ENCODE assay signal across 8 cellular contexts in the genomic region with DNA sequence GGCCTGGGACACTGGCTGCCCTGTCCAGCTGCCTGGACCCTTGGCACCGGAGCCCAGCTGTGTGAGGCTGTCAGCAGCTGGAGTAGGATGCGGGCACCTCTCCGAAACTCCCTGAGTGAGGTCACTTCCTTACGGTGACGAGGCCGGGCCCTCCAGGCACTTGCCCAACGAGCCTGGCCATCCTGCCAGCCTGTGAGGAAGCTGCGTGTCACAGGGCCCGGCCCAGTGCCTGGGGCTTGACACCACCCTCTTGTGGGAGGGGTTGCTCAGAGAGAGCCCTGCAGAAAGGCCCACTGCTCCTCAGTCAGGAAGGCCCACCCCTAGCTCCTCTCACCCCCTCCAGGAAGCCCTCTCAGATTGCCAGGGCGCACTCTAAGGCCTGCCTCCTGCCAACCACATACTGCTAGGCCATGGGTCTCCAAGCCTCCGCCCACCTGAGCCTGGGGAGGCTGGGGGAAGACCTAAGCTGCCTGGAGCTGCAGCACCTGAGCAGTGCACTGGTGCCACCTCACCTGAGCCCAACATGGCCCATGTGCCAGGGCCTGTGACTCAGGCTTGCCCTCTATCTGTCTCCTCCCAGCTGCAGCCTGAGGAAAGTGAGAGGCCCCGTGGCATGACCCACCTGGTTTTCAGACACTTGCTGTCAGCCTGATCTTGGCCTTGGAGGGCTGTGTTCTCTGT. TPM values are rescaled to one million over a fixed set of nuclear protein-coding genes. Genes with fewer than 3 reads are reported as not detected.
A peak's percentile ranks its signal among the peaks of the same experiment; 100 is the strongest.
DNase-seq lines count a peak whose midpoint lies in the region; ATAC-seq, FAIRE-seq and TF ChIP-seq lines count a peak whose summit lies in the region.

No MANE protein-coding gene starts in this region.

- TF ChIP-seq EP300 in esophagus muscularis mucosa (IDR thresholded peaks at IDR 0.05) = no peak

- H3K4me3 Mint-ChIP-seq in activated B cell treated with CpG ODN at 0.5 μM for 24 hours = no peak overlapping the region

- CTCF ChIA-PET in activated B cell treated with CpG ODN at 0.5 μM for 24 hours (lab: Charles Lee) = no interaction called here

- H3K9me3 ChIP-seq in esophagus muscularis mucosa = peaks cover 0 to 10% (median 4%) of the 10 kb centered on the region in 4 donors

- TF ChIP-seq CTCF in activated B cell treated with CpG ODN at 0.5 μM for 24 hours (IDR thresholded peaks at IDR 0.05) (no peak), fibroblast of mammary gland (conservative IDR thresholded peaks at IDR 0.05; ENCODE audit: control insufficient read depth, insufficient read depth, low read depth, low read length) (no peak), esophagus muscularis mucosa (IDR thresholded peaks at IDR 0.05) (no peak)

- peaks cover 2% of the 10 kb centered on the region for H3K36me3 Mint-ChIP-seq in activated B cell treated with CpG ODN at 0.5 μM for 24 hours (ENCODE audit: low read depth)

- ATAC-seq in activated B cell treated with CpG ODN at 0.5 μM for 24 hours (ENCODE audit: low read depth) = peak; percentile 16

- peaks cover 8% of the 10 kb centered on the region for H3K9me3 Mint-ChIP-seq in activated B cell treated with CpG ODN at 0.5 μM for 24 hours

- 45% methylated on average over 8 of the region's 12 CpGs for WGBS in esophagus muscularis mucosa

- peaks cover 9% of the 10 kb centered on the region for H3K27me3 Mint-ChIP-seq in activated B cell treated with CpG ODN at 0.5 μM for 24 hours

- TF ChIP-seq POLR2A in esophagus muscularis mucosa (IDR thresholded peaks at IDR 0.05; ENCODE audit: low read depth) = no peak

- peaks cover 20 to 25% (median 23%) of the 10 kb centered on the region in 4 donors for H3K4me1 ChIP-seq in esophagus muscularis mucosa

- H3K4me1 Mint-ChIP-seq in activated B cell treated with CpG ODN at 0.5 μM for 24 hours = peaks cover 10% of the 10 kb centered on the region

- H3K27ac Mint-ChIP-seq in activated B cell treated with CpG ODN at 0.5 μM for 24 hours = no peak overlapping the region

- H3K36me3 ChIP-seq in esophagus muscularis mucosa = no peaks in the 10 kb centered on the region

- H3K4me3 ChIP-seq in fibroblast of mammary gland (ENCODE audit: control insufficient read depth, low read depth, low read length) (no peak overlapping the region), esophagus muscularis mucosa (no peak overlapping the region)

- H3K27ac ChIP-seq in esophagus muscularis mucosa (replicated peaks in 1 of 4) = no peak overlapping the region

- DNase-seq in COLO668 (lab: John Stamatoyannopoulos, UW; ENCODE audit: unreplicated experiment) (peak; percentile 41), HTR-8/SVneo (ENCODE audit: insufficient read length, low spot score) (peak; percentile 59), activated B cell treated with CpG ODN at 0.5 μM for 24 hours (no peak), fibroblast of mammary gland (ENCODE audit: low read depth) (peak; percentile 86), posterior vena cava (ENCODE audit: low spot score) (peak; percentile 96), ecto neural progenitor cell (ENCODE audit: low spot score) (no peak), SK-N-DZ (ENCODE audit: low spot score) (no peak), esophagus muscularis mucosa (ENCODE audit: extremely low spot score) (no peak)

- POLR2A ChIA-PET in activated B cell treated with CpG ODN at 0.5 μM for 24 hours (lab: Charles Lee) = interaction anchor here (0.6 kb wide), 1 partner anchor 65 kb away, joined by 5 read pairs; no protein-coding TSS in a partner anchor

- H3K27me3 ChIP-seq in esophagus muscularis mucosa = peaks cover 0 to 27% (median 12%) of the 10 kb centered on the region in 4 donors

- intact Hi-C loops in activated B cell treated with CpG ODN at 0.5 μM for 24 hours (cut with micrococcal nuclease) = no loop called here
- intact Hi-C loops in posterior vena cava (cut with DNase I) = no loop called here
- intact Hi-C loops in esophagus muscularis mucosa (cut with DNase I) = no loop called here

- peak; percentile 44 for FAIRE-seq in HTR-8/SVneo (lab: Jason Lieb, UNC)

RNA-seq across cellular contexts. Expression of a gene that starts 4.3 kb away (rescaled TPM):
- total RNA-seq in activated B cell treated with CpG ODN at 0.5 μM for 24 hours = 0.42 and 0.54 TPM in 2 replicates
- 1 to 10 TPM; 4.6 to 8.1 TPM for total RNA-seq in posterior vena cava
- not detected in 2 replicates for polyA plus RNA-seq in SK-N-DZ (2014; cell fraction: cytosol; rRNA removed)
- polyA plus RNA-seq in SK-N-DZ (2014; cell fraction: nucleus; rRNA removed) = not detected in 2 replicates
- total RNA-seq in esophagus muscularis mucosa = 1 to 10 TPM in 2 of 4 donors, under 1 TPM in 2; 0.83 to 2.3 (median 1.3) TPM

RNA-seq across cellular contexts. Expression of a gene that starts 47.9 kb away (rescaled TPM):
- total RNA-seq in activated B cell treated with CpG ODN at 0.5 μM for 24 hours (1.1 and 1.4 TPM in 2 replicates), posterior vena cava (10 to 100 TPM; 23.6 to 58.8 TPM), esophagus muscularis mucosa (100 to 1,000 TPM; 153 to 349 (median 186) TPM)
- 7.0 and 7.8 TPM in 2 replicates for polyA plus RNA-seq in SK-N-DZ (2014; cell fraction: cytosol; rRNA removed)
- 5.4 and 5.8 TPM in 2 replicates for polyA plus RNA-seq in SK-N-DZ (2014; cell fraction: nucleus; rRNA removed)

RNA-seq across cellular contexts. Expression of a gene that starts 58.6 kb away (rescaled TPM):
- total RNA-seq in activated B cell treated with CpG ODN at 0.5 μM for 24 hours = 112 and 115 TPM in 2 replicates
- total RNA-seq in posterior vena cava = 100 to 1,000 TPM in 1 of 2 donors, 10 to 100 TPM in 1; 89.0 to 118 TPM
- polyA plus RNA-seq in SK-N-DZ (2014; cell fraction: cytosol; rRNA removed) = 173 and 181 TPM in 2 replicates
- polyA plus RNA-seq in SK-N-DZ (2014; cell fraction: nucleus; rRNA removed) = 198 and 215 TPM in 2 replicates
- total RNA-seq in esophagus muscularis mucosa = 100 to 1,000 TPM in 3 of 4 donors, 10 to 100 TPM in 1; 90.0 to 148 (median 125) TPM

Comparison
In these comparisons a context has a peak if more than half of its experiments do, and no peak if none do; other contexts are left out.
1. DNase-seq: peak in COLO668 (single experiment), HTR-8/SVneo (single experiment), fibroblast of mammary gland (single experiment) and posterior vena cava (single experiment); none in activated B cell treated with CpG ODN at 0.5 μM for 24 hours (single experiment), ecto neural progenitor cell (single experiment), SK-N-DZ (single experiment) and esophagus muscularis mucosa (single experiment).
2. RNA of a gene that starts 47.9 kb away (total RNA-seq): 153 to 349 TPM in esophagus muscularis mucosa and 23.6 to 58.8 TPM in posterior vena cava; 1.1 to 1.4 TPM in activated B cell treated with CpG ODN at 0.5 μM for 24 hours; every median in the first group is over 10 times any median in the second.